ENCODE assay signal across 17 cellular contexts in genomic region chr12:14558377-14559051, GRCh38. TPM values are rescaled to one million over a fixed set of nuclear protein-coding genes. Genes with fewer than 3 reads are reported as not detected.
A peak's percentile ranks its signal among the peaks of the same experiment; 100 is the strongest.
DNase-seq lines count a peak whose midpoint lies in the region; ATAC-seq and TF ChIP-seq lines count a peak whose summit lies in the region.
"Had no signal": no experiment of that assay in that cellular context is flagged by ENCODE, and none has a peak within 500 bp of the region (broad histone marks: within the 10 kb centered on the region; RNA-seq: fewer than 3 reads in every experiment).

No MANE protein-coding gene starts in this region.

- H3K9me3 ChIP-seq in hepatocyte (ENCODE audit: low read depth): no peaks in the 10 kb centered on the region
- H3K9me3 ChIP-seq in sigmoid colon: no peaks in the 10 kb centered on the region
- H3K9me3 ChIP-seq: ascending aorta had no signal

- H3K36me3 ChIP-seq in hepatocyte (replicated peaks; ENCODE audit: insufficient read depth, low read depth): no peaks in the 10 kb centered on the region
- no peaks in the 10 kb centered on the region for H3K36me3 ChIP-seq in sigmoid colon
- H3K36me3 ChIP-seq: ascending aorta had no signal

- peak overlapping the region; percentile 12 for H3K4me2 ChIP-seq in hepatocyte

- no peaks in the 10 kb centered on the region for H3K9me2 ChIP-seq in hepatocyte (replicated peaks; ENCODE audit: insufficient read depth)

- H3K27ac ChIP-seq in hepatocyte (peak overlapping the region; percentile 47), sigmoid colon (no peak overlapping the region)
- H3K27ac ChIP-seq: 22Rv1, ascending aorta had no signal

- TF ChIP-seq CTCF in hepatocyte (IDR thresholded peaks at IDR 0.05; ENCODE audit: poor library complexity) (no peak), sigmoid colon (IDR thresholded peaks at IDR 0.05) (no peak)

- 74% methylated on average over 5 of the region's 5 CpGs for WGBS in hepatocyte (ENCODE audit: low lambda C conversion rate, missing lambda C conversion rate)
- WGBS in sigmoid colon, 2 donors: 18 to 25% methylated on average over 5 of the region's 5 CpGs

- H3K4me1 ChIP-seq in hepatocyte (ENCODE audit: insufficient read depth): peaks cover 14% of the 10 kb centered on the region
- H3K4me1 ChIP-seq in sigmoid colon: peaks cover 0 to 15% (median 13%) of the 10 kb centered on the region in 4 donors
- H3K4me1 ChIP-seq: ascending aorta had no signal

- peak overlapping the region; percentile 35 for H2AFZ ChIP-seq in hepatocyte

- H4K20me1 ChIP-seq in hepatocyte (ENCODE audit: insufficient read depth, poor library complexity, severe bottlenecking): no peaks in the 10 kb centered on the region

- ATAC-seq in left lobe of liver (no peak), GM18519 (IDR thresholded peaks at IDR 0.05; ENCODE audit: low FRiP score, unreplicated experiment) (no peak)
- ATAC-seq: T-cell had no signal

- intact Hi-C loops in sigmoid colon (cut with DNase I): no loop called here

- DNase-seq in AML-193 (lab: John Stamatoyannopoulos, UW): peak; percentile 62 to 68
- DNase-seq in LoVo (ENCODE audit: low spot score): peak; percentile 77
- DNase-seq in SKM-1 (lab: John Stamatoyannopoulos, UW; ENCODE audit: unreplicated experiment): peak; percentile 27
- no peak for DNase-seq in hepatocyte (ENCODE audit: low spot score)
- no peak for DNase-seq in left lobe of liver (ENCODE audit: low spot score)
- DNase-seq in sigmoid colon: no peak
- DNase-seq in NCI-H1417 treated with DMSO at 0.1 percent for 48 hours (lab: John Stamatoyannopoulos, UW): no peak
- DNase-seq: activated gamma-delta T cell; CD4-positive, alpha-beta T cell; DMS79 treated with DMSO at 0.1 percent for 48 hours; foreskin melanocyte; NCI-H2029 treated with DMSO at 0.1 percent for 48 hours; stimulated activated naive CD4-positive, alpha-beta T cell treated with Interleukin-2 at 50 U/mL for 16 hours; T-cell had no signal

- TF ChIP-seq EP300 in sigmoid colon (IDR thresholded peaks at IDR 0.05): no peak

- no peaks in the 10 kb centered on the region for H3K27me3 ChIP-seq in hepatocyte
- no peaks in the 10 kb centered on the region for H3K27me3 ChIP-seq in sigmoid colon
- H3K27me3 ChIP-seq: ascending aorta had no signal

- H3K79me2 ChIP-seq in hepatocyte: no peaks in the 10 kb centered on the region

- H3K4me3 ChIP-seq in hepatocyte: no peak overlapping the region
- H3K4me3 ChIP-seq in sigmoid colon: no peak overlapping the region
- H3K4me3 ChIP-seq: ascending aorta had no signal

- no peak for TF ChIP-seq POLR2A in sigmoid colon (IDR thresholded peaks at IDR 0.05)

RNA-seq across cellular contexts. Expression of gene PLBD1, which starts 9.2 kb away (rescaled TPM):
- 19.1 and 20.8 TPM in 2 replicates for total RNA-seq in hepatocyte
- 16.8 and 18.6 TPM in 2 replicates for polyA plus RNA-seq in hepatocyte
- 2.5 TPM for total RNA-seq in left lobe of liver
- 10 to 100 TPM in 2 of 4 donors, 1 to 10 TPM in 2; 8.7 to 16.2 (median 11.8) TPM for total RNA-seq in sigmoid colon
- polyA plus RNA-seq in sigmoid colon: 10 to 100 TPM; 15.6 to 24.4 (median 18.3) TPM

Comparison
In these comparisons a context has a peak if more than half of its experiments do, and no peak if none do; other contexts are left out.
1. DNase-seq: peak in AML-193 (2 of 2), LoVo (single experiment) and SKM-1 (single experiment); none in hepatocyte (single experiment), left lobe of liver (single experiment), sigmoid colon (single experiment) and NCI-H1417 treated with DMSO at 0.1 percent for 48 hours (single experiment).